8 cellular contexts compared by ENCODE assay signal in genomic region chr7:155009570-155010157, GRCh38. TPM values are rescaled to one million over a fixed set of nuclear protein-coding genes. Genes with fewer than 3 reads are reported as not detected.
DNase-seq lines count a peak whose midpoint lies in the region; ATAC-seq, FAIRE-seq and TF ChIP-seq lines count a peak whose summit lies in the region.

No MANE protein-coding gene starts in this region.

- 0 out of 5 replicates have a peak, but pooled peaks cover 0 to 3% of the 10 kb centered on the region in 2 experiments for H3K27me3 ChIP-seq in HepG2 (ENCODE audit: control insufficient read depth in 1 of 2, insufficient read depth in 2 of 2, low read length in 2 of 2)
- H3K27me3 ChIP-seq in suprapubic skin, result no peaks in the 10 kb centered on the region

- FAIRE-seq in HepG2 (lab: Jason Lieb, UNC), result no peak

- 49% methylated on average over 3 of the region's 3 CpGs for WGBS in HepG2 (ENCODE audit: low lambda C conversion rate)
- 73% methylated on average over 3 of the region's 3 CpGs for WGBS in suprapubic skin

- peak; percentile 65 for ATAC-seq in HG03159 (IDR thresholded peaks at IDR 0.05; ENCODE audit: unreplicated experiment)
- ATAC-seq in HepG2, result peak; percentile 70
- ATAC-seq in HG03196 (IDR thresholded peaks at IDR 0.05; ENCODE audit: unreplicated experiment), result no peak
- ATAC-seq in GM19035 (IDR thresholded peaks at IDR 0.05; ENCODE audit: unreplicated experiment), result no peak

- no peak for DNase-seq in GM10266 (ENCODE audit: extremely low spot score)
- peak; percentile 7 to 21 for DNase-seq in activated CD4-positive, alpha-beta T cell treated with anti-CD3 and anti-CD28 coated beads, Interleukin-2, amount 50 U/mL, for 4 hours
- DNase-seq in HepG2 (ENCODE audit: low spot score), result peak; percentile 18
- DNase-seq in suprapubic skin (ENCODE audit: low spot score in 2 of 2), result no peak
- no peak for DNase-seq in pons (ENCODE audit: low spot score)

- no peaks in the 10 kb centered on the region for H4K20me1 ChIP-seq in HepG2 (ENCODE audit: insufficient read depth, low read length)

- H3K36me3 ChIP-seq in HepG2 (replicated peaks in 1 of 2; ENCODE audit: control insufficient read depth in 1 of 2, insufficient read depth in 2 of 2, low read length in 2 of 2) (no peaks in the 10 kb centered on the region; a peak in 1 of 5 replicates), suprapubic skin (no peaks in the 10 kb centered on the region)

- TF ChIP-seq POLR2A in HepG2 (IDR thresholded peaks at IDR 0.05; ENCODE audit: insufficient read depth in 1 of 2, low read depth in 2 of 2, low read length in 2 of 2) (no peak), suprapubic skin (IDR thresholded peaks at IDR 0.05) (no peak)

- no TSS peak for BruUV-seq in HepG2 (replicated peaks; lab: Mats Ljungman, UMichigan)

- in situ Hi-C loops in HepG2 (cut with HindIII; ENCODE audit: extremely low pct_ligation_motif_present, low pct_unique_long_range_greater_than_20kb), result no loop called here

- H3K79me2 ChIP-seq in HepG2 (ENCODE audit: insufficient read depth, low read length), result peaks cover 3% of the 10 kb centered on the region

- POLR2A ChIA-PET in HepG2 (lab: Yijun Ruan, JAX), result no interaction called here

- H3K9me3 ChIP-seq in HepG2 (ENCODE audit: low read length) (no peaks in the 10 kb centered on the region), suprapubic skin (no peaks in the 10 kb centered on the region)

- H3K4me3 ChIP-seq in HepG2 (replicated peaks in 1 of 3; ENCODE audit: insufficient read depth in 1 of 3, low read depth in 2 of 3, low read length in 3 of 3) (no peak overlapping the region), suprapubic skin (no peak overlapping the region)

- TF ChIP-seq RAD21 in HepG2 (CRISPR knock-in tag; IDR thresholded peaks at IDR 0.05), result no peak

- no peak overlapping the region for H3K9ac ChIP-seq in HepG2 (ENCODE audit: insufficient read depth, low read depth, low read length)

- TF ChIP-seq CTCF in GM10266 (IDR thresholded peaks at IDR 0.05; ENCODE audit: control insufficient read depth, insufficient read depth, low read depth, missing control alignments), result peak; percentile 51
- TF ChIP-seq CTCF in HepG2 (CRISPR knock-in tag; IDR thresholded peaks at IDR 0.05), result peak; percentile 40
- TF ChIP-seq CTCF in suprapubic skin (IDR thresholded peaks at IDR 0.05), result no peak

- H3K4me1 ChIP-seq in HepG2 (ENCODE audit: insufficient read depth, low read length) (peaks cover 5% of the 10 kb centered on the region), suprapubic skin (peaks cover 4% of the 10 kb centered on the region)

- intact Hi-C loops in HepG2 (cut with micrococcal nuclease; ENCODE audit: unreplicated experiment), result loop anchor here (2.0 kb wide), 1 partner anchor 49 kb away; no protein-coding TSS in a partner anchor

- H3K27ac ChIP-seq in HepG2 (ENCODE audit: extremely low read length, insufficient read depth, low read length), result no peak overlapping the region
- H3K27ac ChIP-seq in suprapubic skin, result no peak overlapping the region

- TF ChIP-seq EP300 in HepG2 (IDR thresholded peaks at IDR 0.05; ENCODE audit: low read depth in 2 of 2, low read length in 2 of 2) (no peak), HepG2 (CRISPR knock-in tag; IDR thresholded peaks at IDR 0.05; ENCODE audit: borderline replicate concordance) (no peak), suprapubic skin (IDR thresholded peaks at IDR 0.05) (no peak)

- CTCF ChIA-PET in HepG2 (lab: Yijun Ruan, JAX; ENCODE audit: low intra/inter-chr PET ratio, low total read pairs), result no interaction called here

- no peak overlapping the region for H3K4me2 ChIP-seq in HepG2 (ENCODE audit: low read depth, low read length)

- no peak overlapping the region for H2AFZ ChIP-seq in HepG2 (ENCODE audit: low read length)

TF ChIP-seq in HepG2, 621 proteins besides CTCF, POLR2A, EP300 and RAD21:
- TF ChIP-seq THRA (CRISPR knock-in tag; IDR thresholded peaks at IDR 0.05; ENCODE audit: borderline replicate concordance) (no peak), ZNF550 (CRISPR knock-in tag; IDR thresholded peaks at IDR 0.05; ENCODE audit: borderline replicate concordance) (no peak), TSC22D2 (CRISPR knock-in tag; IDR thresholded peaks at IDR 0.05; ENCODE audit: borderline replicate concordance) (no peak), ZNF672 (CRISPR knock-in tag; IDR thresholded peaks at IDR 0.05) (no peak), ISX (CRISPR knock-in tag; conservative IDR thresholded peaks at IDR 0.05) (no peak), NR2F6 (IDR thresholded peaks at IDR 0.05) (no peak), NR2F6 (CRISPR knock-in tag; IDR thresholded peaks at IDR 0.05) (0 out of 2 replicates have a peak, but pooled peaks have one; percentile 28), ZNF879 (CRISPR knock-in tag; IDR thresholded peaks at IDR 0.05) (no peak)

RNA-seq across cellular contexts. Expression of gene PAXIP1, which starts 6.7 kb away (rescaled TPM):
- total RNA-seq in HepG2 (2016; rRNA removed; fragmentation: Illumina TruSeq; extraction: Trizol) (16.2 and 17.9 TPM in 2 replicates), suprapubic skin (10 to 100 TPM; 13.5 to 29.6 (median 19.4) TPM)
- total RNA-seq in HepG2 (2016; cell fraction: cytosol; rRNA removed; fragmentation: Illumina TruSeq; extraction: Trizol; ENCODE audit: low read depth), result 3.7 and 4.4 TPM in 2 replicates
- total RNA-seq in HepG2 (2016; cell fraction: insoluble cytoplasmic fraction; rRNA removed; fragmentation: Illumina TruSeq; extraction: Trizol), result 16.0 and 16.1 TPM in 2 replicates
- 10.2 and 11.0 TPM in 2 replicates for total RNA-seq in HepG2 (2016; cell fraction: membrane; rRNA removed; fragmentation: Illumina TruSeq; extraction: Trizol)
- total RNA-seq in HepG2 (2016; cell fraction: nucleus; rRNA removed; fragmentation: Illumina TruSeq; extraction: Trizol), result 18.5 and 20.0 TPM in 2 replicates
- polyA plus RNA-seq in HepG2 (2011; rRNA removed), result 9.8 and 11.6 TPM in 2 replicates
- polyA plus RNA-seq in HepG2 (2011; cell fraction: cytosol; rRNA removed), result 6.8 and 7.5 TPM in 2 replicates
- 15.8 and 18.6 TPM in 2 replicates for polyA plus RNA-seq in HepG2 (2011; cell fraction: nucleus; rRNA removed)
- polyA plus RNA-seq in HepG2 (2012), result 8.2 and 9.0 TPM in 2 replicates
- polyA plus RNA-seq in HepG2 (2016; cell fraction: cytosol; fragmentation: Illumina TruSeq; extraction: Trizol; ENCODE audit: low read depth), result 1.5 and 1.9 TPM in 2 replicates
- polyA plus RNA-seq in HepG2 (2016; cell fraction: insoluble cytoplasmic fraction; fragmentation: Illumina TruSeq; extraction: Trizol; ENCODE audit: low read depth), result 17.9 and 19.3 TPM in 2 replicates
- 4.7 and 5.0 TPM in 2 replicates for polyA plus RNA-seq in HepG2 (2016; cell fraction: membrane; fragmentation: Illumina TruSeq; extraction: Trizol; ENCODE audit: low read depth)
- 27.3 and 29.4 TPM in 2 replicates for polyA plus RNA-seq in HepG2 (2016; cell fraction: nucleus; fragmentation: Illumina TruSeq; extraction: Trizol; ENCODE audit: insufficient read depth, low read depth)
- polyA minus RNA-seq in HepG2 (2011; rRNA and poly(A)+ RNA removed; ENCODE audit: low replicate concordance), result 6.8 and 10.0 TPM in 2 replicates
- 2.4 and 3.0 TPM in 2 replicates for polyA minus RNA-seq in HepG2 (2011; cell fraction: cytosol; rRNA and poly(A)+ RNA removed)
- polyA minus RNA-seq in HepG2 (2011; cell fraction: nucleus; rRNA and poly(A)+ RNA removed), result 13.0 and 15.5 TPM in 2 replicates

Comparison
In these comparisons a context has a peak if more than half of its experiments do, and no peak if none do; other contexts are left out.
1. DNase-seq: peak in activated CD4-positive, alpha-beta T cell treated with anti-CD3 and anti-CD28 coated beads, Interleukin-2, amount 50 U/mL, for 4 hours (2 of 2) and HepG2 (single experiment); none in GM10266 (single experiment), suprapubic skin (0 of 2) and pons (single experiment).
2. CTCF ChIP-seq: peak in GM10266 (single experiment) and HepG2 (single experiment); none in suprapubic skin (0 of 2).
3. ATAC-seq: peak in HG03159 (single experiment) and HepG2 (single experiment); none in HG03196 (single experiment) and GM19035 (single experiment).